Comparison of ENCODE assay signal across 24 cellular contexts in genomic region chr11:100923555-100923954, GRCh38.
DNase-seq lines count a peak whose midpoint lies in the region; ATAC-seq, FAIRE-seq and TF ChIP-seq lines count a peak whose summit lies in the region.
"Had no signal": no experiment of that assay in that cellular context is flagged by ENCODE, and none has a peak within 500 bp of the region (broad histone marks: within the 10 kb centered on the region; RNA-seq: fewer than 3 reads in every experiment).

No MANE protein-coding gene starts in this region.

- 61 to 69% methylated on average over 2 of the region's 2 CpGs for WGBS in heart right ventricle, 2 donors
- 60% methylated on average over 2 of the region's 2 CpGs for WGBS in right cardiac atrium

- H3K27ac ChIP-seq in heart right ventricle (peak overlapping the region in 5 of 10 donors; percentile 21 to 54 (median 36)), right cardiac atrium (ENCODE audit: low read length) (no peak overlapping the region), SJCRH30 (peak overlapping the region; percentile 84), tibial artery (no peak overlapping the region), RWPE1 (no peak overlapping the region)
- H3K27ac ChIP-seq: BLaER1 treated with 17β-estradiol and CSF1 and Interleukin-3, amounts not matched to agents 10 nM and 100 nM; esophagus muscularis mucosa had no signal

- H3K9me3 ChIP-seq in heart right ventricle (no peaks in the 10 kb centered on the region), right cardiac atrium (ENCODE audit: control insufficient read depth, low read length) (no peaks in the 10 kb centered on the region), SJCRH30 (replicated peaks) (no peaks in the 10 kb centered on the region), tibial artery (no peaks in the 10 kb centered on the region)
- H3K9me3 ChIP-seq: BLaER1 treated with 17β-estradiol and CSF1 and Interleukin-3, amounts not matched to agents 10 nM and 100 nM; esophagus muscularis mucosa had no signal

- POLR2A ChIA-PET in RWPE1 (lab: Yijun Ruan, JAX; ENCODE audit: low non-redundant PET): no interaction called here

- peaks cover 0 to 15% (median 0%) of the 10 kb centered on the region in 9 donors for H3K4me1 ChIP-seq in heart right ventricle
- H3K4me1 ChIP-seq in right cardiac atrium (ENCODE audit: control insufficient read depth, insufficient read depth, low read length): no peaks in the 10 kb centered on the region
- peaks cover 70% of the 10 kb centered on the region for H3K4me1 ChIP-seq in SJCRH30
- peaks cover 0 to 12% (median 2%) of the 10 kb centered on the region in 4 donors for H3K4me1 ChIP-seq in tibial artery

- CTCF ChIA-PET in RWPE1 (lab: Yijun Ruan, JAX): interaction anchor here (0.5 kb wide), 1 partner anchor 49 kb away, joined by 3 read pairs; no protein-coding TSS in a partner anchor

- ATAC-seq in heart right ventricle: peak in 5 of 8 donors; percentile 16 to 72 (median 58)
- no peak for ATAC-seq in right cardiac atrium
- ATAC-seq: naive thymus-derived CD4-positive, alpha-beta T cell had no signal

- no peak for FAIRE-seq in urothelium cell line (lab: Jason Lieb, UNC)
- FAIRE-seq: small intestine had no signal

- H3K27me3 ChIP-seq in heart right ventricle: no peaks in the 10 kb centered on the region
- H3K27me3 ChIP-seq in right cardiac atrium (ENCODE audit: control insufficient read depth, insufficient read depth): no peaks in the 10 kb centered on the region
- no peaks in the 10 kb centered on the region for H3K27me3 ChIP-seq in SJCRH30
- no peaks in the 10 kb centered on the region for H3K27me3 ChIP-seq in tibial artery
- H3K27me3 ChIP-seq: adrenal gland; BLaER1 treated with 17β-estradiol and CSF1 and Interleukin-3, amounts not matched to agents 10 nM and 100 nM; esophagus muscularis mucosa had no signal

- H3K4me3 ChIP-seq in heart right ventricle (no peak overlapping the region), right cardiac atrium (ENCODE audit: low read length) (no peak overlapping the region), SJCRH30 (no peak overlapping the region), foreskin fibroblast (ENCODE audit: low read depth in 1 of 2, low read length in 2 of 2) (no peak overlapping the region), tibial artery (no peak overlapping the region)
- H3K4me3 ChIP-seq: adrenal gland; BLaER1 treated with 17β-estradiol and CSF1 and Interleukin-3, amounts not matched to agents 10 nM and 100 nM; esophagus muscularis mucosa had no signal

- no peak for DNase-seq in heart right ventricle
- no peak for DNase-seq in right cardiac atrium
- peak in 1 of 2 experiments; percentile 63 for DNase-seq in SJCRH30
- peak; percentile 20 to 53 for DNase-seq in foreskin fibroblast
- DNase-seq in urothelium cell line (ENCODE audit: low spot score): peak; percentile 9
- no peak for DNase-seq in tibial artery
- DNase-seq in RWPE1 (ENCODE audit: low spot score): no peak
- no peak for DNase-seq in NCI-H510A (lab: John Stamatoyannopoulos, UW)
- DNase-seq: activated CD4-positive, alpha-beta T cell treated with anti-CD3 and anti-CD28 coated beads, Interleukin-2, amount 10 ng/mL, durations not matched to agents 24 days and 14 days; activated effector memory CD4-positive, alpha-beta T cell treated with anti-CD3 and anti-CD28 coated beads, Interleukin-2, amount 50 U/mL, for 16 hours; adrenal gland; effector memory CD4-positive, alpha-beta T cell; hippocampal formation; islet precursor cell; MV-4-11; naive thymus-derived CD4-positive, alpha-beta T cell; NCI-H1930; NCI-H524; posterior cingulate gyrus; small intestine; stimulated activated CD4-positive, alpha-beta T cell treated with anti-CD3 and anti-CD28 coated beads, Interleukin-4, amount 100 ng/mL, for 24 hours; T-helper 1 cell had no signal

- intact Hi-C loops in heart right ventricle (cut with DNase I) (loop anchor here in 2 of 10 donors (5.0 kb wide), 2 partner anchors 46 to 61 kb away; no protein-coding TSS in a partner anchor), right cardiac atrium (cut with DNase I) (loop anchor here in 1 of 4 donors (10.0 kb wide), 1 partner anchor 349 kb away; no protein-coding TSS in a partner anchor), tibial artery (cut with DNase I; ENCODE audit: low total_unique reads) (loop anchor here (10.0 kb wide), 1 partner anchor 69 kb away; no protein-coding TSS in a partner anchor)

- TF ChIP-seq CTCF in heart right ventricle (IDR thresholded peaks at IDR 0.05): no peak
- no peak for TF ChIP-seq CTCF in foreskin fibroblast (IDR thresholded peaks at IDR 0.05; ENCODE audit: low read depth, low read length)
- no peak for TF ChIP-seq CTCF in tibial artery (IDR thresholded peaks at IDR 0.05)
- TF ChIP-seq CTCF in RWPE1 (conservative IDR thresholded peaks at IDR 0.05; ENCODE audit: low read depth): no peak

- H3K36me3 ChIP-seq in heart right ventricle (peaks cover 0 to 9% (median 0%) of the 10 kb centered on the region in 9 donors), SJCRH30 (no peaks in the 10 kb centered on the region), tibial artery (no peaks in the 10 kb centered on the region)
- H3K36me3 ChIP-seq: adrenal gland, esophagus muscularis mucosa had no signal

Comparison
In these comparisons a context has a peak if more than half of its experiments do, and no peak if none do; other contexts are left out.
1. ATAC-seq: peak in heart right ventricle (5 of 8); none in right cardiac atrium (0 of 2).
2. DNase-seq: peak in foreskin fibroblast (2 of 2) and urothelium cell line (single experiment); none in heart right ventricle (0 of 2), right cardiac atrium (0 of 3), tibial artery (0 of 2), RWPE1 (single experiment) and NCI-H510A (single experiment).